Comparison of ENCODE assay signal across 16 cellular contexts in the genomic region with DNA sequence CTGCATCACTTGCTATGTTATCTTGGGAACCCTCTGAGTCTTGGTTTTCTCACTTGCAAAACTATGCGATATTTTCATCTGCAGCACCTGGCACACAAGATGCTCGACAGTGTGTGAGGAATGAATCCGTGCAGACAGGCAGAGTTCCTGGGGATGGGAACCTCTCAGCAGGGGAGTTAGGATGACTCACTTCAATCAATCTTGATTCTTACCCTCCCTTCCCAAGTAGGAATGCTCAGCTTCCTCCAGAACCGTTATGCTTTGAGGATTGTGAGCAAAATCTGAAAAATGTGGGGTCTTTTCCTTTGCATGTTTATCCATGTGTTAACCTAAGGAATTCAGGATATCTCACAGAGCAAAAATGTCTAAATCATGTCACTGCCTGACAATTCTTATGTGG.
DNase-seq lines count a peak whose midpoint lies in the region; ATAC-seq and TF ChIP-seq lines count a peak whose summit lies in the region.
"Had no signal": no experiment of that assay in that cellular context is flagged by ENCODE, and none has a peak within 500 bp of the region (broad histone marks: within the 10 kb centered on the region; RNA-seq: fewer than 3 reads in every experiment).

No MANE protein-coding gene starts in this region.

- H3K36me3 Mint-ChIP-seq in endodermal cell (ENCODE audit: low read depth), result peaks cover 2% of the 10 kb centered on the region
- H3K36me3 Mint-ChIP-seq in CD4-positive, alpha-beta memory T cell, result no peaks in the 10 kb centered on the region
- H3K36me3 Mint-ChIP-seq: WTC11 had no signal

- no peaks in the 10 kb centered on the region for H3K27me3 Mint-ChIP-seq in endodermal cell (ENCODE audit: insufficient read depth)
- H3K27me3 Mint-ChIP-seq in CD4-positive, alpha-beta memory T cell, result peaks cover 29 to 35% of the 10 kb centered on the region in 2 donors

- no peaks in the 10 kb centered on the region for H3K27me3 ChIP-seq in endodermal cell (ENCODE audit: control insufficient read depth, insufficient read depth, low read length, poor library complexity, severe bottlenecking)
- H3K27me3 ChIP-seq in CD4-positive, alpha-beta memory T cell (ENCODE audit: insufficient read depth, low read length), result no peaks in the 10 kb centered on the region

- no peaks in the 10 kb centered on the region for H3K9me3 ChIP-seq in endodermal cell (ENCODE audit: control insufficient read depth, low read length)
- no peaks in the 10 kb centered on the region for H3K9me3 ChIP-seq in CD4-positive, alpha-beta memory T cell (ENCODE audit: control insufficient read depth in 1 of 2, low read length in 2 of 2)

- H3K4me3 Mint-ChIP-seq in endodermal cell, result no peak overlapping the region
- no peak overlapping the region for H3K4me3 Mint-ChIP-seq in CD4-positive, alpha-beta memory T cell
- H3K4me3 Mint-ChIP-seq: activated T-cell treated with anti-CD3 and anti-CD28 coated beads, Interleukin-2, amount 50 U/mL, for 4 hours; neural crest cell; WTC11 had no signal

- intact Hi-C loops in CD4-positive, alpha-beta memory T cell (cut with micrococcal nuclease), result no loop called here
- intact Hi-C loops in left ventricle myocardium superior (cut with micrococcal nuclease), result no loop called here

- peaks cover 3% of the 10 kb centered on the region for H3K4me1 Mint-ChIP-seq in endodermal cell
- H3K4me1 Mint-ChIP-seq in CD4-positive, alpha-beta memory T cell, result peaks cover 0 to 5% (median 3%) of the 10 kb centered on the region in 4 donors

- no peaks in the 10 kb centered on the region for H3K9me3 Mint-ChIP-seq in endodermal cell
- H3K9me3 Mint-ChIP-seq in CD4-positive, alpha-beta memory T cell, result peaks cover 0 to 2% (median 0%) of the 10 kb centered on the region in 8 donors
- H3K9me3 Mint-ChIP-seq: activated T-cell treated with anti-CD3 and anti-CD28 coated beads, Interleukin-2, amount 50 U/mL, for 4 hours had no signal

- H3K27ac Mint-ChIP-seq in endodermal cell, result no peak overlapping the region
- H3K27ac Mint-ChIP-seq in CD4-positive, alpha-beta memory T cell, result no peak overlapping the region
- H3K27ac Mint-ChIP-seq: WTC11 had no signal

- 65% methylated on average over 4 of the region's 4 CpGs; no CpG with 5 or more reads in 1 of the 2 experiments for WGBS in endodermal cell (ENCODE audit: insufficient coverage in 1 of 2, insufficient read length in 1 of 2), 2 experiments

- TF ChIP-seq CTCF in endodermal cell (conservative IDR thresholded peaks at IDR 0.05) (no peak), omental fat pad (IDR thresholded peaks at IDR 0.05) (no peak)

- no peak overlapping the region for H3K4me3 ChIP-seq in endodermal cell (ENCODE audit: low read length)
- H3K4me3 ChIP-seq in CD4-positive, alpha-beta memory T cell (ENCODE audit: low read length in 2 of 2), result no peak overlapping the region

- no peak overlapping the region for H3K9ac ChIP-seq in endodermal cell (ENCODE audit: extremely low read depth, low read length, poor library complexity, severe bottlenecking)

- ATAC-seq in omental fat pad (ENCODE audit: low FRiP score) (peak; percentile 76), left ventricle myocardium superior (no peak), GM19035 (IDR thresholded peaks at IDR 0.05; ENCODE audit: unreplicated experiment) (no peak)
- ATAC-seq: activated T-cell treated with anti-CD3 and anti-CD28 coated beads, Interleukin-2, amount 50 U/mL, for 4 hours; WTC11 had no signal

- POLR2A ChIA-PET in CD4-positive, alpha-beta memory T cell (lab: Charles Lee; ENCODE audit: partially characterized antibody), result no interaction called here

- peak; percentile 33 for DNase-seq in COLO829 (ENCODE audit: low spot score)
- DNase-seq in NCI-H226, result peak; percentile 99
- peak; percentile 79 for DNase-seq in endodermal cell
- no peak for DNase-seq in omental fat pad (ENCODE audit: low spot score)
- no peak for DNase-seq in CD4-positive, alpha-beta memory T cell
- DNase-seq in left ventricle myocardium superior, result no peak
- no peak for DNase-seq in medulla oblongata (ENCODE audit: extremely low spot score)
- DNase-seq: activated T-cell treated with anti-CD3 and anti-CD28 coated beads, Interleukin-2, amount 50 U/mL, for 4 hours; aorta; GOT3; kidney; NCI-H345; stimulated activated CD4-positive, alpha-beta T cell treated with anti-CD3 and anti-CD28 coated beads, Interleukin-12 subunit alpha, Interleukin-12 subunit beta, amount 100 ng/mL, for 4 hours had no signal

- CTCF ChIA-PET in CD4-positive, alpha-beta memory T cell (lab: Charles Lee; ENCODE audit: partially characterized antibody), result no interaction called here

- no peak overlapping the region for H3K27ac ChIP-seq in endodermal cell (ENCODE audit: low read depth, low read length)
- H3K27ac ChIP-seq in CD4-positive, alpha-beta memory T cell (ENCODE audit: low read depth, low read length), result no peak overlapping the region

- H3K36me3 ChIP-seq in endodermal cell (ENCODE audit: control insufficient read depth, insufficient read depth, low read length), result no peaks in the 10 kb centered on the region
- H3K36me3 ChIP-seq in CD4-positive, alpha-beta memory T cell (ENCODE audit: insufficient read depth, low read length), result no peaks in the 10 kb centered on the region

- H3K4me1 ChIP-seq in endodermal cell (ENCODE audit: control insufficient read depth, insufficient read depth, low read length), result peaks cover 3% of the 10 kb centered on the region
- H3K4me1 ChIP-seq in CD4-positive, alpha-beta memory T cell (ENCODE audit: insufficient read depth, low read length), result no peaks in the 10 kb centered on the region

Comparison
In these comparisons a context has a peak if more than half of its experiments do, and no peak if none do; other contexts are left out.
1. DNase-seq: peak in COLO829 (single experiment), NCI-H226 (single experiment) and endodermal cell (single experiment); none in omental fat pad (single experiment), CD4-positive, alpha-beta memory T cell (0 of 5), left ventricle myocardium superior (single experiment) and medulla oblongata (single experiment).